In the genomic region with DNA sequence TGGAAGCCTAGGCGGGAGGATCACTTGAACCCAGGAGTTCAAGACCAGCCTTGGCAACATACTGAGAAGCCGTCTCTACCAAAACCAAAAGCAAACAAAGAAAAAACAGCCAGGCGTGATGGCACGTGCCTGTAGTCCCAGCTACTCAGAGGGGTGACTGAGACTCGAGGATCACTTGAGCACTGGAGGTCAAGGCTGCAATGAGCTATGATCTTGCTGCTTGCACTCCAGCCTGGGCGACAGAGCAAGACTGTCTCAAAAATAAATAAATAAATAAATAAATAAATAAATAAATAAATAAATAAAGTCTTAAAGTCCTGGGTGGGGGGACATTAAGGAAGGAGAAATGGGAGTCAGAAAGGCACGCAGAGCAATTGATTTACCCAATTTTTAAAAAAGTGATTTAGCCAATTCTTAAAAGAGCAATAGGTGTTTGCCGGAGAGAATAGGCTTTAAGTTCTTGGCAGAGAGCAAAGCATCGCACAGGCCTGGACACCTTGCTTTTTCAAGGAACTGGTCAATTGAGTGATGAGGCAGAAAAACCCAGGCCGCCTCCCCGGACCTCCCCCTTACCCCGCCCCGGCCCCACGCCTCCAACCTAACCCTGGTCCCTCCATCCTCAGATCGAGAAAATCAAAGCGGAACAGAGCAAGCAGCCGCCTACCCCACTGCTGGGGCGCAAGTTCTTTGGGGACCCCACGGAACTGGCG, we compare ENCODE assay signal across 1 cellular context.
TF ChIP-seq lines count a peak whose summit lies in the region.

No MANE protein-coding gene starts in this region.

TF ChIP-seq in GM23338, 12 proteins besides CTCF, POLR2A, EP300 and RAD21 (continued from another document):
- TF ChIP-seq, protein P1, sequence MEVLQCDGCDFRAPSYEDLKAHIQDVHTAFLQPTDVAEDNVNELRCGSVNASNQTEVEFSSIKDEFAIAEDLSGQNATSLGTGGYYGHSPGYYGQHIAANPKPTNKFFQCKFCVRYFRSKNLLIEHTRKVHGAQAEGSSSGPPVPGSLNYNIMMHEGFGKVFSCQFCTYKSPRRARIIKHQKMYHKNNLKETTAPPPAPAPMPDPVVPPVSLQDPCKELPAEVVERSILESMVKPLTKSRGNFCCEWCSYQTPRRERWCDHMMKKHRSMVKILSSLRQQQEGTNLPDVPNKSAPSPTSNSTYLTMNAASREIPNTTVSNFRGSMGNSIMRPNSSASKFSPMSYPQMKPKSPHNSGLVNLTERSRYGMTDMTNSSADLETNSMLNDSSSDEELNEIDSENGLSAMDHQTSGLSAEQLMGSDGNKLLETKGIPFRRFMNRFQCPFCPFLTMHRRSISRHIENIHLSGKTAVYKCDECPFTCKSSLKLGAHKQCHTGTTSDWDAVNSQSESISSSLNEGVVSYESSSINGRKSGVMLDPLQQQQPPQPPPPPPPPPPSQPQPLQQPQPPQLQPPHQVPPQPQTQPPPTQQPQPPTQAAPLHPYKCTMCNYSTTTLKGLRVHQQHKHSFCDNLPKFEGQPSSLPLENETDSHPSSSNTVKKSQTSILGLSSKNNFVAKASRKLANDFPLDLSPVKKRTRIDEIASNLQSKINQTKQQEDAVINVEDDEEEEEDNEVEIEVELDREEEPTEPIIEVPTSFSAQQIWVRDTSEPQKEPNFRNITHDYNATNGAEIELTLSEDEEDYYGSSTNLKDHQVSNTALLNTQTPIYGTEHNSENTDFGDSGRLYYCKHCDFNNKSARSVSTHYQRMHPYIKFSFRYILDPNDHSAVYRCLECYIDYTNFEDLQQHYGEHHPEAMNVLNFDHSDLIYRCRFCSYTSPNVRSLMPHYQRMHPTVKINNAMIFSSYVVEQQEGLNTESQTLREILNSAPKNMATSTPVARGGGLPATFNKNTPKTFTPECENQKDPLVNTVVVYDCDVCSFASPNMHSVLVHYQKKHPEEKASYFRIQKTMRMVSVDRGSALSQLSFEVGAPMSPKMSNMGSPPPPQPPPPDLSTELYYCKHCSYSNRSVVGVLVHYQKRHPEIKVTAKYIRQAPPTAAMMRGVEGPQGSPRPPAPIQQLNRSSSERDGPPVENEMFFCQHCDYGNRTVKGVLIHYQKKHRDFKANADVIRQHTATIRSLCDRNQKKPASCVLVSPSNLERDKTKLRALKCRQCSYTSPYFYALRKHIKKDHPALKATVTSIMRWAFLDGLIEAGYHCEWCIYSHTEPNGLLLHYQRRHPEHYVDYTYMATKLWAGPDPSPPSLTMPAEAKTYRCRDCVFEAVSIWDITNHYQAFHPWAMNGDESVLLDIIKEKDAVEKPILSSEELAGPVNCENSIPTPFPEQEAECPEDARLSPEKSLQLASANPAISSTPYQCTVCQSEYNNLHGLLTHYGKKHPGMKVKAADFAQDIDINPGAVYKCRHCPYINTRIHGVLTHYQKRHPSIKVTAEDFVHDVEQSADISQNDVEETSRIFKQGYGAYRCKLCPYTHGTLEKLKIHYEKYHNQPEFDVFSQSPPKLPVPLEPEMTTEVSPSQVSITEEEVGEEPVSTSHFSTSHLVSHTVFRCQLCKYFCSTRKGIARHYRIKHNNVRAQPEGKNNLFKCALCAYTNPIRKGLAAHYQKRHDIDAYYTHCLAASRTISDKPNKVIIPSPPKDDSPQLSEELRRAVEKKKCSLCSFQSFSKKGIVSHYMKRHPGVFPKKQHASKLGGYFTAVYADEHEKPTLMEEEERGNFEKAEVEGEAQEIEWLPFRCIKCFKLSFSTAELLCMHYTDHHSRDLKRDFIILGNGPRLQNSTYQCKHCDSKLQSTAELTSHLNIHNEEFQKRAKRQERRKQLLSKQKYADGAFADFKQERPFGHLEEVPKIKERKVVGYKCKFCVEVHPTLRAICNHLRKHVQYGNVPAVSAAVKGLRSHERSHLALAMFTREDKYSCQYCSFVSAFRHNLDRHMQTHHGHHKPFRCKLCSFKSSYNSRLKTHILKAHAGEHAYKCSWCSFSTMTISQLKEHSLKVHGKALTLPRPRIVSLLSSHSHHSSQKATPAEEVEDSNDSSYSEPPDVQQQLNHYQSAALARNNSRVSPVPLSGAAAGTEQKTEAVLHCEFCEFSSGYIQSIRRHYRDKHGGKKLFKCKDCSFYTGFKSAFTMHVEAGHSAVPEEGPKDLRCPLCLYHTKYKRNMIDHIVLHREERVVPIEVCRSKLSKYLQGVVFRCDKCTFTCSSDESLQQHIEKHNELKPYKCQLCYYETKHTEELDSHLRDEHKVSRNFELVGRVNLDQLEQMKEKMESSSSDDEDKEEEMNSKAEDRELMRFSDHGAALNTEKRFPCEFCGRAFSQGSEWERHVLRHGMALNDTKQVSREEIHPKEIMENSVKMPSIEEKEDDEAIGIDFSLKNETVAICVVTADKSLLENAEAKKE (CRISPR knock-in tag; IDR thresholded peaks at IDR 0.05): no peak
- no peak for TF ChIP-seq CREB1 (CRISPR knock-in tag; IDR thresholded peaks at IDR 0.05; ENCODE audit: low read depth)
- no peak for TF ChIP-seq ZNF114 (CRISPR knock-in tag; IDR thresholded peaks at IDR 0.05)
- TF ChIP-seq POLR2AphosphoS5 (IDR thresholded peaks at IDR 0.05; ENCODE audit: low read depth): no peak
- no peak for TF ChIP-seq ZNF331 (CRISPR knock-in tag; IDR thresholded peaks at IDR 0.05; ENCODE audit: low read depth)
